In genomic region chr1:222454196-222454595, GRCh38 we compare ENCODE assay signal across 21 cellular contexts.
DNase-seq lines count a peak whose midpoint lies in the region; ATAC-seq and TF ChIP-seq lines count a peak whose summit lies in the region.
"Had no signal": no experiment of that assay in that cellular context is flagged by ENCODE, and none has a peak within 500 bp of the region (broad histone marks: within the 10 kb centered on the region; RNA-seq: fewer than 3 reads in every experiment).

No MANE protein-coding gene starts in this region.

- DNase-seq in AG08395 (ENCODE audit: low spot score) (peak; percentile 45), GM23248 (peak; percentile 63), epidermal melanocyte (ENCODE audit: insufficient read length, low spot score) (peak; percentile 20), sigmoid colon (no peak), glutamatergic neuron (no peak), heart left ventricle (no peak)
- DNase-seq: ACHN; activated CD8-positive, alpha-beta memory T cell treated with anti-CD3 and anti-CD28 coated beads, Interleukin-2, amount 50 U/mL, for 48 hours; CD8-positive, alpha-beta memory T cell; DMS79 treated with DMSO at 0.1 percent for 48 hours; GOT3; naive thymus-derived CD8-positive, alpha-beta T cell; NCI-H1092 treated with DMSO at 0.1 percent for 48 hours; NCI-H1930; NCI-H2227 treated with DMSO at 0.1 percent for 48 hours; NCI-H774 had no signal

- ATAC-seq in HG02970 (IDR thresholded peaks at IDR 0.05; ENCODE audit: low FRiP score, unreplicated experiment) (no peak), heart left ventricle (no peak)

- peak overlapping the region; percentile 78 for H2AFZ ChIP-seq in GM23248

- peaks cover 11% of the 10 kb centered on the region for H3K4me1 Mint-ChIP-seq in glutamatergic neuron (ENCODE audit: low read depth, unreplicated experiment)

- H4K20me1 ChIP-seq in GM23248 (ENCODE audit: insufficient read depth) = no peaks in the 10 kb centered on the region

- peak overlapping the region; percentile 69 for H3K4me2 ChIP-seq in GM23248 (ENCODE audit: unreplicated experiment)

- H3K36me3 ChIP-seq in GM23248 (ENCODE audit: low read depth) (no peaks in the 10 kb centered on the region), rectal smooth muscle tissue (ENCODE audit: control insufficient read depth, insufficient read depth, low read length) (no peaks in the 10 kb centered on the region), sigmoid colon (no peaks in the 10 kb centered on the region), heart left ventricle (no peaks in the 10 kb centered on the region)
- H3K36me3 ChIP-seq: gastrocnemius medialis had no signal

- in situ Hi-C loops in GM23248 (cut with MboI) = loop anchor here (10.0 kb wide), 1 partner anchor 709 kb away; the partner anchor contains the start of gene DUSP10

- H3K9me3 Mint-ChIP-seq in glutamatergic neuron (ENCODE audit: unreplicated experiment) = peaks cover 6% of the 10 kb centered on the region

- H3K4me3 Mint-ChIP-seq in glutamatergic neuron (ENCODE audit: unreplicated experiment) = no peak overlapping the region

- H3F3A ChIP-seq in GM23248 (ENCODE audit: insufficient read depth) = peaks cover 19% of the 10 kb centered on the region; the same call in 1 of the 2 replicates

- intact Hi-C loops in sigmoid colon (cut with DNase I) = loop anchor here (2.0 to 10.0 kb wide), 4 partner anchors 909 to 1639 kb away; no protein-coding TSS in a partner anchor
- intact Hi-C loops in heart left ventricle (cut with DNase I) = loop anchor here (2.0 to 10.0 kb wide), 15 partner anchors 279 to 1579 kb away; partner anchors contain the start of genes DUSP10 (in 2 of the 10) and HLX (in 1 of the 10)

- H3K36me3 Mint-ChIP-seq in glutamatergic neuron (ENCODE audit: unreplicated experiment) = peaks cover 17% of the 10 kb centered on the region

- TF ChIP-seq POLR2A in sigmoid colon (IDR thresholded peaks at IDR 0.05) (no peak), heart left ventricle (IDR thresholded peaks at IDR 0.05) (no peak)

- 72 to 75% methylated on average over 4 of the region's 4 CpGs for WGBS in GM23248 (ENCODE audit: low coverage in 1 of 2, low lambda C conversion rate in 2 of 2, missing lambda C conversion rate in 2 of 2), 2 experiments
- WGBS in sigmoid colon, 2 donors = 88 to 90% methylated on average over 4 of the region's 4 CpGs
- WGBS in heart left ventricle, 4 donors = 91 to 94% (median 92%) methylated on average over 4 of the region's 4 CpGs

- H3K9me3 ChIP-seq in GM23248 (ENCODE audit: low read depth) = no peaks in the 10 kb centered on the region
- peaks cover 0 to 7% (median 3%) of the 10 kb centered on the region in 4 donors for H3K9me3 ChIP-seq in sigmoid colon
- peaks cover 0 to 20% (median 9%) of the 10 kb centered on the region in 12 donors for H3K9me3 ChIP-seq in heart left ventricle
- H3K9me3 ChIP-seq: gastrocnemius medialis, SK-N-SH had no signal

- peak overlapping the region; percentile 78 for H3K27ac ChIP-seq in GM23248
- H3K27ac ChIP-seq in rectal smooth muscle tissue (ENCODE audit: low read depth, low read length) = peak overlapping the region; percentile 43
- H3K27ac ChIP-seq in sigmoid colon = peak overlapping the region in 1 of 4 donors; percentile 64
- no peak overlapping the region for H3K27ac ChIP-seq in heart left ventricle

- H3K27me3 Mint-ChIP-seq in glutamatergic neuron (ENCODE audit: unreplicated experiment) = peaks cover 3% of the 10 kb centered on the region
- H3K27me3 Mint-ChIP-seq: naive thymus-derived CD8-positive, alpha-beta T cell had no signal

- no peak overlapping the region for H3K27ac Mint-ChIP-seq in glutamatergic neuron (ENCODE audit: unreplicated experiment)

- TF ChIP-seq EP300 in sigmoid colon (IDR thresholded peaks at IDR 0.05) = no peak

- TF ChIP-seq CTCF in sigmoid colon (IDR thresholded peaks at IDR 0.05) = no peak
- TF ChIP-seq CTCF in glutamatergic neuron (IDR thresholded peaks at IDR 0.05; ENCODE audit: partially characterized antibody, unreplicated experiment) = no peak
- TF ChIP-seq CTCF in heart left ventricle (IDR thresholded peaks at IDR 0.05) = no peak

- H3K4me3 ChIP-seq in GM23248 (peak overlapping the region; percentile 61; the same call in 1 of the 2 replicates), rectal smooth muscle tissue (ENCODE audit: low read length) (no peak overlapping the region), sigmoid colon (no peak overlapping the region), heart left ventricle (no peak overlapping the region)
- H3K4me3 ChIP-seq: lung had no signal

- H3K79me2 ChIP-seq in GM23248 (ENCODE audit: insufficient read depth) = no peaks in the 10 kb centered on the region

- peak overlapping the region; percentile 59 for H3K9ac ChIP-seq in GM23248
- no peak overlapping the region for H3K9ac ChIP-seq in rectal smooth muscle tissue (ENCODE audit: low read length)
- H3K9ac ChIP-seq: SK-N-SH had no signal

- H3K4me1 ChIP-seq in GM23248 (ENCODE audit: insufficient read depth) (peaks cover 18% of the 10 kb centered on the region), rectal smooth muscle tissue (ENCODE audit: control insufficient read depth, insufficient read depth, low read length) (peaks cover 9% of the 10 kb centered on the region), sigmoid colon (peaks cover 0 to 14% (median 11%) of the 10 kb centered on the region in 4 donors), heart left ventricle (peaks cover 0 to 12% (median 5%) of the 10 kb centered on the region in 12 donors)

- H3K9me2 ChIP-seq in GM23248 (ENCODE audit: insufficient read depth) = no peaks in the 10 kb centered on the region
- H3K9me2 ChIP-seq: SK-N-SH had no signal

- H3K27me3 ChIP-seq in GM23248 (replicated peaks; ENCODE audit: insufficient read depth) (no peaks in the 10 kb centered on the region), rectal smooth muscle tissue (ENCODE audit: control insufficient read depth, insufficient read depth, low read length) (no peaks in the 10 kb centered on the region), sigmoid colon (no peaks in the 10 kb centered on the region), heart left ventricle (no peaks in the 10 kb centered on the region)
- H3K27me3 ChIP-seq: gastrocnemius medialis had no signal

Comparison
In these comparisons a context has a peak if more than half of its experiments do, and no peak if none do; other contexts are left out.
1. DNase-seq: peak in AG08395 (single experiment), GM23248 (single experiment) and epidermal melanocyte (single experiment); none in sigmoid colon (single experiment), glutamatergic neuron (single experiment) and heart left ventricle (0 of 5).
2. H3K27ac ChIP-seq: peak in GM23248 (single experiment) and rectal smooth muscle tissue (single experiment); none in heart left ventricle (0 of 12).